Comparison of ENCODE assay signal across 13 cellular contexts in genomic region chr2:133837441-133838090, GRCh38.
DNase-seq lines count a peak whose midpoint lies in the region; ATAC-seq and FAIRE-seq lines count a peak whose summit lies in the region.
"Had no signal": no experiment of that assay in that cellular context is flagged by ENCODE, and none has a peak within 500 bp of the region (broad histone marks: within the 10 kb centered on the region; RNA-seq: fewer than 3 reads in every experiment).

No MANE protein-coding gene starts in this region.

- H3K4me3 Mint-ChIP-seq in activated CD8-positive, alpha-beta T cell treated with anti-CD3 and anti-CD28 coated beads, Interleukin-2, amount 10 ng/mL, durations not matched to agents 7 days and 5 days: no peak overlapping the region

- no peaks in the 10 kb centered on the region for H3K36me3 Mint-ChIP-seq in activated CD8-positive, alpha-beta T cell treated with anti-CD3 and anti-CD28 coated beads, Interleukin-2, amount 10 ng/mL, durations not matched to agents 7 days and 5 days (ENCODE audit: low read depth)

- H3K4me1 Mint-ChIP-seq in activated CD8-positive, alpha-beta T cell treated with anti-CD3 and anti-CD28 coated beads, Interleukin-2, amount 10 ng/mL, durations not matched to agents 7 days and 5 days (ENCODE audit: low read depth): no peaks in the 10 kb centered on the region

- POLR2A ChIA-PET in activated CD8-positive, alpha-beta T cell treated with anti-CD3 and anti-CD28 coated beads, Interleukin-2, amount 10 ng/mL, durations not matched to agents 7 days and 5 days (lab: Charles Lee): no interaction called here

- CTCF ChIA-PET in activated CD8-positive, alpha-beta T cell treated with anti-CD3 and anti-CD28 coated beads, Interleukin-2, amount 10 ng/mL, durations not matched to agents 7 days and 5 days (lab: Charles Lee): no interaction called here

- no peaks in the 10 kb centered on the region for H3K27me3 Mint-ChIP-seq in activated CD8-positive, alpha-beta T cell treated with anti-CD3 and anti-CD28 coated beads, Interleukin-2, amount 10 ng/mL, durations not matched to agents 7 days and 5 days (ENCODE audit: low read depth)

- ATAC-seq in GM18870 (IDR thresholded peaks at IDR 0.05; ENCODE audit: unreplicated experiment): no peak
- ATAC-seq in activated CD8-positive, alpha-beta T cell treated with anti-CD3 and anti-CD28 coated beads, Interleukin-2, amount 10 ng/mL, durations not matched to agents 7 days and 5 days: no peak
- ATAC-seq in GM18502 (IDR thresholded peaks at IDR 0.05; ENCODE audit: poor library complexity, unreplicated experiment): no peak

- H3K9me3 Mint-ChIP-seq in activated CD8-positive, alpha-beta T cell treated with anti-CD3 and anti-CD28 coated beads, Interleukin-2, amount 10 ng/mL, durations not matched to agents 7 days and 5 days (ENCODE audit: insufficient read depth): no peaks in the 10 kb centered on the region

- DNase-seq in A172 (ENCODE audit: low spot score) (peak; percentile 70), GM04504 (ENCODE audit: low read depth) (peak; percentile 54), RCC 7860 (ENCODE audit: low spot score) (peak; percentile 61), left kidney (ENCODE audit: low read depth, low spot score) (peak; percentile 46)
- DNase-seq in activated CD4-positive, alpha-beta T cell treated with anti-CD3 and anti-CD28 coated beads, Interleukin-2, amount 50 U/mL, for 48 hours: no peak
- DNase-seq in activated CD8-positive, alpha-beta T cell treated with anti-CD3 and anti-CD28 coated beads, Interleukin-2, amount 10 ng/mL, durations not matched to agents 7 days and 5 days: no peak
- DNase-seq: activated gamma-delta T cell treated with Interleukin-2 at 50 U/mL for 16 hours, mammary epithelial cell, NCI-H1105 treated with DMSO at 0.1 percent for 48 hours, NCI-H69, occipital lobe had no signal

- FAIRE-seq in RCC 7860 (lab: Jason Lieb, UNC): peak; percentile 32

- H3K27ac Mint-ChIP-seq in activated CD8-positive, alpha-beta T cell treated with anti-CD3 and anti-CD28 coated beads, Interleukin-2, amount 10 ng/mL, durations not matched to agents 7 days and 5 days: no peak overlapping the region

Comparison
In these comparisons a context has a peak if more than half of its experiments do, and no peak if none do; other contexts are left out.
1. DNase-seq: peak in A172 (single experiment), GM04504 (single experiment), RCC 7860 (single experiment) and left kidney (single experiment); none in activated CD4-positive, alpha-beta T cell treated with anti-CD3 and anti-CD28 coated beads, Interleukin-2, amount 50 U/mL, for 48 hours (0 of 2) and activated CD8-positive, alpha-beta T cell treated with anti-CD3 and anti-CD28 coated beads, Interleukin-2, amount 10 ng/mL, durations not matched to agents 7 days and 5 days (single experiment).